ENCODE assay signal across 8 cellular contexts in the genomic region with DNA sequence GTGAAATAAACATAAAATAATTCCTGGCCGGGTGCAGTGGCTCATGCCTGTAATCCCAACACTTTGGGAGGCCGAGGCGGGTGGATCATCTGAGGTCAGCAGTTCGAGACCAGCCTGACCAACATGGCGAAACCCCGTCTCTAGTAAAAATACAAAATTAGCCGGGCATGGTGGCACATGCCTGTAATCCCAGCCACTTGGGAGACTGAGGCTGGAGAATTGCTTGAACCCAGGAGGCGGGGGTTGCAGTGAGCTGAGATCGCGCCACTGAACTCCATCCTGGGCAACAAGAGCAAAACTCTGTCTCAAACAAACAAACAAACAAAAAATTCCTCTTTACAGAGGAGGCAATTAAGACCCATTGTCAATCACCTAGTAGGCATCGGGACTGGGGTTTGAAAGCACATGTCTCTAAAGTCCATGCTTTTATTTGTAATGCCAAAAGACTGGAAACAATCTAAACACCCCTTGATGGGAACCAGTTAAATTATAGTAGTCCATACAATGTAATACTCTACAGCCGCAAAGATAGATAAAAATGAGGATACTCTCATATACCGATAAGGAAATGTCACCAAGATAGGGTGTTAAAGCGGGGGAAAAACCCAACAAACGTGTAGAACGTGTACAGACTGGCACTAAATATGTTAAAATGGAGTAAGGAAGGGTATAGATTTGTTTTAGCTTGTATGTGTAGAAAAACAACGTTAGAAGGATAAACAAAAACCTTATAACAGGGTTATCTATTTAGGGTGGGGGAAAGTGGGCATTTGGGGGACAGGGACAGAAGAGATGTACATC. TPM values are rescaled to one million over a fixed set of nuclear protein-coding genes. Genes with fewer than 3 reads are reported as not detected.
DNase-seq lines count a peak whose midpoint lies in the region; FAIRE-seq and TF ChIP-seq lines count a peak whose summit lies in the region.
"Not testable (repeated sequence)": the region's sequence is repeated elsewhere in the genome, so short reads cannot be mapped to it uniquely, and the experiment has no call there.

No MANE protein-coding gene starts in this region.

- peak overlapping the region; percentile 87 for H3K4me3 Mint-ChIP-seq in HFFc6
- H3K4me3 Mint-ChIP-seq in activated naive CD4-positive, alpha-beta T cell treated with anti-CD3 and anti-CD28 coated beads for 36 hours = peak overlapping the region; percentile 88

- not testable (repeated sequence) for H3K9me3 Mint-ChIP-seq in HFFc6; activated naive CD4-positive, alpha-beta T cell treated with anti-CD3 and anti-CD28 coated beads for 36 hours

- H3K4me2 ChIP-seq in keratinocyte (ENCODE audit: control insufficient read depth, extremely low read depth, insufficient read depth, low read depth, low read length) = peak overlapping the region; percentile 95

- TF ChIP-seq CTCF in HFFc6 (IDR thresholded peaks at IDR 0.05); dorsolateral prefrontal cortex (IDR thresholded peaks at IDR 0.05 in 54 of 56, conservative IDR thresholded peaks at IDR 0.05 in 2 of 56; ENCODE audit: low read depth in 1 of 56, partially characterized antibody in 56 of 56); keratinocyte (optimal IDR thresholded peaks at IDR 0.05 in 1 of 3, IDR thresholded peaks at IDR 0.05 in 1 of 3, conservative IDR thresholded peaks at IDR 0.05 in 1 of 3; ENCODE audit: extremely low read depth in 1 of 3, insufficient read depth in 2 of 3, low read length in 3 of 3); neutrophil (IDR thresholded peaks at IDR 0.05): not testable (repeated sequence)

- H3K4me3 ChIP-seq in ACC112 (ENCODE audit: low read depth, low read length) = peak overlapping the region; percentile 66
- peak overlapping the region; percentile 80 for H3K4me3 ChIP-seq in SK-N-MC
- H3K4me3 ChIP-seq in dorsolateral prefrontal cortex = peak overlapping the region in 34 of 59 donors; percentile 21 to 64 (median 43)
- not testable (repeated sequence) for H3K4me3 ChIP-seq in keratinocyte (ENCODE audit: control insufficient read depth in 2 of 3, extremely low read depth in 1 of 3, insufficient read depth in 2 of 3, low read depth in 1 of 3, low read length in 3 of 3)
- peak overlapping the region in 1 of 2 experiments; percentile 44 for H3K4me3 ChIP-seq in neutrophil (ENCODE audit: low read depth in 1 of 2, low read length in 1 of 2)

- H3K9ac ChIP-seq in SK-N-MC (ENCODE audit: insufficient read length) (peak overlapping the region; percentile 80), keratinocyte (ENCODE audit: control insufficient read depth, extremely low read depth, insufficient read depth, low read length) (peak overlapping the region; percentile 76)

- not testable (repeated sequence) for DNase-seq in HFFc6; SK-N-MC (ENCODE audit: low read depth, low spot score); activated naive CD4-positive, alpha-beta T cell treated with anti-CD3 and anti-CD28 coated beads for 36 hours; dorsolateral prefrontal cortex; keratinocyte (ENCODE audit: low read depth, low spot score); substantia nigra (lab: John Stamatoyannopoulos, UW)

- peaks cover 46% of the 10 kb centered on the region for H3K4me1 ChIP-seq in ACC112 (ENCODE audit: control insufficient read depth, insufficient read depth, low read length, unreplicated experiment)
- peaks cover 33% of the 10 kb centered on the region for H3K4me1 ChIP-seq in keratinocyte (ENCODE audit: control insufficient read depth, extremely low read depth, insufficient read depth, low read length)
- H3K4me1 ChIP-seq in neutrophil (ENCODE audit: control insufficient read depth in 1 of 2, insufficient read depth in 1 of 2, low read depth in 1 of 2, low read length in 1 of 2) = peaks cover 59 to 62% of the 10 kb centered on the region in 2 experiments

- H4K20me1 ChIP-seq in keratinocyte (ENCODE audit: control insufficient read depth, extremely low read depth, insufficient read depth, low read length) = not testable (repeated sequence)

- H3K4me1 Mint-ChIP-seq in HFFc6 (ENCODE audit: low read depth) = peaks cover 60% of the 10 kb centered on the region
- H3K4me1 Mint-ChIP-seq in activated naive CD4-positive, alpha-beta T cell treated with anti-CD3 and anti-CD28 coated beads for 36 hours (ENCODE audit: low read depth) = peaks cover 79% of the 10 kb centered on the region

- intact Hi-C loops in activated naive CD4-positive, alpha-beta T cell treated with anti-CD3 and anti-CD28 coated beads for 36 hours (cut with micrococcal nuclease) = loop anchor here (1.0 to 2.0 kb wide), 2 partner anchors 7 to 37 kb away; no protein-coding TSS in a partner anchor
- intact Hi-C loops in dorsolateral prefrontal cortex (cut with DNase I) = loop anchor here in 1 of 2 donors (1.0 kb wide), 1 partner anchor 7 kb away; no protein-coding TSS in a partner anchor

- CTCF ChIA-PET in activated naive CD4-positive, alpha-beta T cell treated with anti-CD3 and anti-CD28 coated beads for 36 hours (lab: Charles Lee) = interaction anchor here (0.7 to 1.2 kb wide), 8 partner anchors 10 to 60 kb away, joined by 3 to 7 read pairs (median 4); no protein-coding TSS in a partner anchor

- not testable (repeated sequence) for H3K79me2 ChIP-seq in ACC112 (ENCODE audit: control insufficient read depth, insufficient read depth, low read length, unreplicated experiment); keratinocyte (ENCODE audit: control insufficient read depth, insufficient read depth, low read length)

- FAIRE-seq in keratinocyte (lab: Jason Lieb, UNC) = not testable (repeated sequence)

- H3K27ac Mint-ChIP-seq in HFFc6 = peak overlapping the region; percentile 98
- H3K27ac Mint-ChIP-seq in activated naive CD4-positive, alpha-beta T cell treated with anti-CD3 and anti-CD28 coated beads for 36 hours = peak overlapping the region; percentile 99

- H2AFZ ChIP-seq in ACC112 (ENCODE audit: low read length, unreplicated experiment) (peak overlapping the region; percentile 28), keratinocyte (ENCODE audit: control insufficient read depth, low read length) (peak overlapping the region; percentile 86)

- not testable (repeated sequence) for H3K9me1 ChIP-seq in keratinocyte (ENCODE audit: control insufficient read depth, extremely low read depth, insufficient read depth, low read length)

- not testable (repeated sequence) for H3K36me3 ChIP-seq in ACC112 (ENCODE audit: insufficient read depth, low read length); SK-N-MC (ENCODE audit: insufficient read depth, low read length); keratinocyte (ENCODE audit: control insufficient read depth in 2 of 2, extremely low read depth in 1 of 2, insufficient read depth in 2 of 2, low read length in 2 of 2); neutrophil

- not testable (repeated sequence) for H3K36me3 Mint-ChIP-seq in HFFc6 (ENCODE audit: low read depth); activated naive CD4-positive, alpha-beta T cell treated with anti-CD3 and anti-CD28 coated beads for 36 hours (ENCODE audit: low read depth)

- dilution Hi-C loops in keratinocyte (cut with MboI; ENCODE audit: extremely low pct_ligation_motif_present, low sequenced_read_pairs) = not testable (repeated sequence)

- H3K27ac ChIP-seq in ACC112 (ENCODE audit: low read depth, low read length) (peak overlapping the region; percentile 84), SK-N-MC (peak overlapping the region; percentile 98), dorsolateral prefrontal cortex (peak overlapping the region; percentile 87 to 100 (median 98)), keratinocyte (ENCODE audit: control insufficient read depth, insufficient read depth, low read length) (peak overlapping the region; percentile 91), neutrophil (peak overlapping the region; percentile 92), substantia nigra (ENCODE audit: low read depth, low read length, poor library complexity, severe bottlenecking) (peak overlapping the region; percentile 94)

- not testable (repeated sequence) for H3K27me3 Mint-ChIP-seq in HFFc6 (ENCODE audit: insufficient read depth); activated naive CD4-positive, alpha-beta T cell treated with anti-CD3 and anti-CD28 coated beads for 36 hours (ENCODE audit: low read depth)

- not testable (repeated sequence) for H3K9me3 ChIP-seq in SK-N-MC (ENCODE audit: low read depth, low read length); keratinocyte (ENCODE audit: control insufficient read depth, low read depth, low read length); neutrophil

- not testable (repeated sequence) for H3K27me3 ChIP-seq in ACC112 (ENCODE audit: insufficient read depth, low read length); dorsolateral prefrontal cortex; keratinocyte (ENCODE audit: control insufficient read depth, extremely low read depth, insufficient read depth, low read length); neutrophil

RNA-seq across cellular contexts. Expression of gene PCBP1, which starts 44.3 kb away (rescaled TPM):
- 100 to 1,000 TPM; 293 to 369 (median 361) TPM for total RNA-seq in HFFc6 (2021; fragmentation: NEBNext Ultra II Directional; extraction: Animal tissue kit (Norgen Biotek cat#: 25700))
- total RNA-seq in activated naive CD4-positive, alpha-beta T cell treated with anti-CD3 and anti-CD28 coated beads for 36 hours = 100 to 1,000 TPM; 363 to 374 TPM
- 100 to 1,000 TPM; 118 to 237 (median 174) TPM for total RNA-seq in dorsolateral prefrontal cortex
- 65.9 to 151 TPM (median 86.8 TPM) in 3 replicates for polyA plus RNA-seq in keratinocyte
- 68.6 TPM for polyA plus RNA-seq in keratinocyte (2011; ENCODE audit: low read depth)
- polyA plus RNA-seq in keratinocyte (2011; cell fraction: cytosol; rRNA removed) = 118 and 127 TPM in 2 replicates
- polyA plus RNA-seq in keratinocyte (2011; cell fraction: nucleus; rRNA removed) = 99.3 and 116 TPM in 2 replicates
- polyA plus RNA-seq in keratinocyte (2012; ENCODE audit: low replicate concordance) = 234 and 283 TPM in 2 replicates
- polyA minus RNA-seq in keratinocyte = 57.8 to 120 TPM (median 62.8 TPM) in 3 replicates
- polyA minus RNA-seq in keratinocyte (2011; cell fraction: cytosol; rRNA and poly(A)+ RNA removed) = 93.2 TPM
- polyA minus RNA-seq in keratinocyte (2011; cell fraction: nucleus; rRNA and poly(A)+ RNA removed) = 30.5 and 40.4 TPM in 2 replicates

RNA-seq across cellular contexts. Expression of gene C2orf42, which starts 59.3 kb away (rescaled TPM):
- 10 to 100 TPM; 10.0 to 17.8 (median 14.7) TPM for total RNA-seq in HFFc6 (2021; fragmentation: NEBNext Ultra II Directional; extraction: Animal tissue kit (Norgen Biotek cat#: 25700))
- total RNA-seq in activated naive CD4-positive, alpha-beta T cell treated with anti-CD3 and anti-CD28 coated beads for 36 hours = 10 to 100 TPM; 19.2 to 23.3 TPM
- total RNA-seq in dorsolateral prefrontal cortex = 10 to 100 TPM; 20.6 to 44.6 (median 32.0) TPM
- polyA plus RNA-seq in keratinocyte = 9.3 to 10.3 TPM (median 9.3 TPM) in 3 replicates
- 5.0 TPM for polyA plus RNA-seq in keratinocyte (2011; ENCODE audit: low read depth)
- 7.0 and 9.4 TPM in 2 replicates for polyA plus RNA-seq in keratinocyte (2011; cell fraction: cytosol; rRNA removed)
- polyA plus RNA-seq in keratinocyte (2011; cell fraction: nucleus; rRNA removed) = 10.9 and 11.0 TPM in 2 replicates
- polyA plus RNA-seq in keratinocyte (2012; ENCODE audit: low replicate concordance) = 8.9 and 9.8 TPM in 2 replicates
- polyA minus RNA-seq in keratinocyte = 17.1 to 43.4 TPM (median 36.4 TPM) in 3 replicates
- polyA minus RNA-seq in keratinocyte (2011; cell fraction: cytosol; rRNA and poly(A)+ RNA removed) = 11.7 TPM
- 10.3 and 11.9 TPM in 2 replicates for polyA minus RNA-seq in keratinocyte (2011; cell fraction: nucleus; rRNA and poly(A)+ RNA removed)
